8 cellular contexts compared by ENCODE assay signal in genomic region chr18:47150824-47151366, GRCh38. TPM values are rescaled to one million over a fixed set of nuclear protein-coding genes. Genes with fewer than 3 reads are reported as not detected.
A peak's percentile ranks its signal among the peaks of the same experiment; 100 is the strongest.
DNase-seq lines count a peak whose midpoint lies in the region; ATAC-seq, FAIRE-seq and TF ChIP-seq lines count a peak whose summit lies in the region.

No MANE protein-coding gene starts in this region.

- no peaks in the 10 kb centered on the region for H4K20me1 ChIP-seq in osteoblast (ENCODE audit: insufficient read depth, low read length)

- ATAC-seq in HG03159 (IDR thresholded peaks at IDR 0.05; ENCODE audit: unreplicated experiment) = peak; percentile 21

- FAIRE-seq in HTR-8/SVneo (lab: Jason Lieb, UNC) = no peak

- H3K4me1 Mint-ChIP-seq in activated T-cell treated with anti-CD3 and anti-CD28 coated beads, Interleukin-2, amount 50 U/mL, for 24 hours (ENCODE audit: low read depth) = peaks cover 47% of the 10 kb centered on the region

- H3K27me3 ChIP-seq in WERI-Rb-1 (ENCODE audit: insufficient read depth, low read depth, severe bottlenecking) (no peaks in the 10 kb centered on the region), osteoblast (ENCODE audit: insufficient read depth, low read length) (no peaks in the 10 kb centered on the region)

- H3K27ac Mint-ChIP-seq in activated T-cell treated with anti-CD3 and anti-CD28 coated beads, Interleukin-2, amount 50 U/mL, for 24 hours = peak overlapping the region; percentile 98

- peak overlapping the region; percentile 98 for H3K4me2 ChIP-seq in osteoblast (ENCODE audit: insufficient read depth, low read length)

- no peaks in the 10 kb centered on the region for H3K27me3 Mint-ChIP-seq in activated T-cell treated with anti-CD3 and anti-CD28 coated beads, Interleukin-2, amount 50 U/mL, for 24 hours

- peak overlapping the region; percentile 62 for H3K4me3 ChIP-seq in WERI-Rb-1 (ENCODE audit: low read depth, low read length)
- peak overlapping the region; percentile 74 to 81 for H3K4me3 ChIP-seq in foreskin fibroblast (ENCODE audit: low read depth in 1 of 2, low read length in 2 of 2)
- H3K4me3 ChIP-seq in osteoblast (ENCODE audit: insufficient read depth, low read length) = peak overlapping the region; percentile 88

- H3K9me3 ChIP-seq in WERI-Rb-1 (ENCODE audit: severe bottlenecking) (no peaks in the 10 kb centered on the region), osteoblast (ENCODE audit: low read depth, low read length) (no peaks in the 10 kb centered on the region)

- no peak for DNase-seq in activated T-cell treated with anti-CD3 and anti-CD28 coated beads, Interleukin-2, amount 50 U/mL, for 24 hours
- no peak for DNase-seq in activated T-cell treated with anti-CD3 and anti-CD28 coated beads for 4 hours
- DNase-seq in WERI-Rb-1 = peak; percentile 25
- DNase-seq in foreskin fibroblast = peak in 1 of 2 donors; percentile 21
- DNase-seq in osteoblast (ENCODE audit: insufficient read length, low spot score, missing footprints) = peak; percentile 30
- no peak for DNase-seq in HTR-8/SVneo (ENCODE audit: insufficient read length, low spot score)
- DNase-seq in AG08396 (ENCODE audit: low spot score) = no peak

- H3K36me3 Mint-ChIP-seq in activated T-cell treated with anti-CD3 and anti-CD28 coated beads, Interleukin-2, amount 50 U/mL, for 24 hours (ENCODE audit: low read depth) = peaks cover 65% of the 10 kb centered on the region

- H3K9me3 Mint-ChIP-seq in activated T-cell treated with anti-CD3 and anti-CD28 coated beads, Interleukin-2, amount 50 U/mL, for 24 hours = no peaks in the 10 kb centered on the region

- peaks cover 30% of the 10 kb centered on the region for H3K36me3 ChIP-seq in WERI-Rb-1
- peaks cover 17% of the 10 kb centered on the region for H3K36me3 ChIP-seq in osteoblast (ENCODE audit: insufficient read depth, low read length)

- peaks cover 42% of the 10 kb centered on the region for H3K79me2 ChIP-seq in osteoblast (ENCODE audit: insufficient read depth, low read length)

- H3K4me3 Mint-ChIP-seq in activated T-cell treated with anti-CD3 and anti-CD28 coated beads, Interleukin-2, amount 50 U/mL, for 24 hours = peak overlapping the region; percentile 91

- peak overlapping the region; percentile 91 for H2AFZ ChIP-seq in osteoblast (ENCODE audit: low read length)

- TF ChIP-seq CTCF in WERI-Rb-1 (IDR thresholded peaks at IDR 0.05; ENCODE audit: low read depth, low read length) = no peak
- no peak for TF ChIP-seq CTCF in foreskin fibroblast (IDR thresholded peaks at IDR 0.05; ENCODE audit: low read depth, low read length)
- no peak for TF ChIP-seq CTCF in osteoblast (IDR thresholded peaks at IDR 0.05; ENCODE audit: extremely low read depth, low read depth, low read length)

- peaks cover 16% of the 10 kb centered on the region for H3K4me1 ChIP-seq in osteoblast (ENCODE audit: insufficient read depth, low read length)

- H3K27ac ChIP-seq in WERI-Rb-1 (peak overlapping the region; percentile 91), osteoblast (ENCODE audit: low read depth, low read length) (peak overlapping the region; percentile 85)

RNA-seq across cellular contexts. Expression of gene HDHD2, which starts 0.6 kb away (rescaled TPM):
- 17.4 and 19.4 TPM in 2 replicates for total RNA-seq in osteoblast

RNA-seq across cellular contexts. Expression of gene IER3IP1, which starts 25.3 kb away (rescaled TPM):
- 18.5 and 20.6 TPM in 2 replicates for total RNA-seq in osteoblast

Comparison
In these comparisons a context has a peak if more than half of its experiments do, and no peak if none do; other contexts are left out.
1. DNase-seq: peak in WERI-Rb-1 (single experiment) and osteoblast (single experiment); none in activated T-cell treated with anti-CD3 and anti-CD28 coated beads, Interleukin-2, amount 50 U/mL, for 24 hours (single experiment), activated T-cell treated with anti-CD3 and anti-CD28 coated beads for 4 hours (single experiment), HTR-8/SVneo (single experiment) and AG08396 (single experiment).
2. Peak in every context shown above with its lines, with median percentiles within 50 percentile points of each other: H3K4me3 ChIP-seq.